8 cellular contexts compared by ENCODE assay signal in the genomic region with DNA sequence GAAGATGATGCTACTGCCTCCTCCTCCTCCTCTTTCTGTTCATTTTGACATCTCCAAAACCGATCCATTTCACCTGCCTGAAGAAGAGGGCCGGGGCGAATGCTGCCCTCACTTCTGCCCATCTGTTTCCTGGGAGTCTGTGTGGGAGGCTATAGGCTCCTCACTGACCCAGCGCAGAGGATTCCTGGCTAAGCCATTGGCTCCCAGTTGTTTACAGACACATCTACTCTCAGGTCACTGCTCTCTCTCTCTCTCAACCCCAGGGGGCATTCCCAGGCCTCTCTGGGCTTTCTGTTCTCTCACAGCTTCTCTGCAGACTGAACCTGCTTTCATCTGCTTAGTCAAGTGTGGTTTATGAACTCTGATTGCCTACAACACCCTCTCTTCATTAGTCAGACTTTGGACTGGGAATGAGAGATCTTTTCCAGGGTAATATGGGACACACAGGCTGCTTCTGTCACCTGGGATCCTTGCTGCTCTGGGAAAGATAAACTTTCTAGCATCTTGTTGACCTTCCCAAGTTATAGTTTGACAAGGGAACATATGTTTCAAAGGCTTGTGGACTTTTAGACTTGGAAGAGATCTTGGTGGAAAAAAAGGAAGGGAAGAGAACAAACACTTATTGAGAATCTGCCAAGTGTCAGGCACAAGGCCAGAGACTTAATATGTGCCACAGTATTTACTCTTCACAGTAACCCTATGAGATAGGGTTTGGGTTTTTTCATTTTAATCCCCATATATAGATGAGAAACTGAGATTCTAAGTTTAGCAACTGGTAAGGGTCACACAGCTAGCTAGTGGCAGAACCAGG. TPM values are rescaled to one million over a fixed set of nuclear protein-coding genes. Genes with fewer than 3 reads are reported as not detected.
DNase-seq lines count a peak whose midpoint lies in the region; ATAC-seq and TF ChIP-seq lines count a peak whose summit lies in the region.

No MANE protein-coding gene starts in this region.

- H3K27me3 Mint-ChIP-seq in dendritic cell treated with granulocyte-macrophage colony-stimulating factor and Interleukin-4, amounts not matched to agents 40 ng/mL and 50 ng/mL, for 4 days, result no peaks in the 10 kb centered on the region
- no peaks in the 10 kb centered on the region for H3K27me3 Mint-ChIP-seq in neural crest cell (ENCODE audit: low read depth)

- TF ChIP-seq CTCF in neural crest cell (conservative IDR thresholded peaks at IDR 0.05), result no peak

- H3K9me3 Mint-ChIP-seq in dendritic cell treated with granulocyte-macrophage colony-stimulating factor and Interleukin-4, amounts not matched to agents 40 ng/mL and 50 ng/mL, for 4 days, result no peaks in the 10 kb centered on the region
- H3K9me3 Mint-ChIP-seq in neural crest cell, result peaks cover 3% of the 10 kb centered on the region

- peak overlapping the region; percentile 81 for H3K27ac Mint-ChIP-seq in dendritic cell treated with granulocyte-macrophage colony-stimulating factor and Interleukin-4, amounts not matched to agents 40 ng/mL and 50 ng/mL, for 4 days
- H3K27ac Mint-ChIP-seq in neural crest cell (ENCODE audit: unreplicated experiment), result peak overlapping the region; percentile 10

- ATAC-seq in GM19467 (IDR thresholded peaks at IDR 0.05; ENCODE audit: unreplicated experiment) (peak; percentile 56), HG03460 (IDR thresholded peaks at IDR 0.05; ENCODE audit: unreplicated experiment) (peak; percentile 51)

- DNase-seq in DMS53 treated with DMSO at 0.1 percent for 48 hours (lab: John Stamatoyannopoulos, UW; ENCODE audit: unreplicated experiment) (peak; percentile 42), T-helper 2 cell (peak in 3 of 5 experiments; percentile 21 to 51 (median 39)), neural crest cell (ENCODE audit: low read depth, low spot score) (no peak), NCI-H2029 (lab: John Stamatoyannopoulos, UW) (no peak), dedifferentiated amniotic fluid mesenchymal stem cell (ENCODE audit: extremely low spot score) (no peak)

- no peak overlapping the region for H3K4me3 Mint-ChIP-seq in dendritic cell treated with granulocyte-macrophage colony-stimulating factor and Interleukin-4, amounts not matched to agents 40 ng/mL and 50 ng/mL, for 4 days
- H3K4me3 Mint-ChIP-seq in neural crest cell, result no peak overlapping the region

- no peaks in the 10 kb centered on the region for H3K36me3 Mint-ChIP-seq in dendritic cell treated with granulocyte-macrophage colony-stimulating factor and Interleukin-4, amounts not matched to agents 40 ng/mL and 50 ng/mL, for 4 days (ENCODE audit: low read depth)
- no peaks in the 10 kb centered on the region for H3K36me3 Mint-ChIP-seq in neural crest cell (ENCODE audit: low read depth)

- H3K4me1 Mint-ChIP-seq in dendritic cell treated with granulocyte-macrophage colony-stimulating factor and Interleukin-4, amounts not matched to agents 40 ng/mL and 50 ng/mL, for 4 days (ENCODE audit: low read depth), result peaks cover 65% of the 10 kb centered on the region
- H3K4me1 Mint-ChIP-seq in neural crest cell, result peaks cover 26% of the 10 kb centered on the region

- intact Hi-C loops in dendritic cell treated with granulocyte-macrophage colony-stimulating factor and Interleukin-4, amounts not matched to agents 40 ng/mL and 50 ng/mL, for 4 days (cut with micrococcal nuclease), result no loop called here

RNA-seq across cellular contexts. Expression of a gene that starts 30.2 kb away (rescaled TPM):
- 80.0 and 85.7 TPM in 2 replicates for total RNA-seq in neural crest cell

Comparison
In these comparisons a context has a peak if more than half of its experiments do, and no peak if none do; other contexts are left out.
1. DNase-seq: peak in DMS53 treated with DMSO at 0.1 percent for 48 hours (single experiment) and T-helper 2 cell (3 of 5); none in neural crest cell (single experiment), NCI-H2029 (single experiment) and dedifferentiated amniotic fluid mesenchymal stem cell (single experiment).